ENCODE assay signal across 23 cellular contexts in the genomic region with DNA sequence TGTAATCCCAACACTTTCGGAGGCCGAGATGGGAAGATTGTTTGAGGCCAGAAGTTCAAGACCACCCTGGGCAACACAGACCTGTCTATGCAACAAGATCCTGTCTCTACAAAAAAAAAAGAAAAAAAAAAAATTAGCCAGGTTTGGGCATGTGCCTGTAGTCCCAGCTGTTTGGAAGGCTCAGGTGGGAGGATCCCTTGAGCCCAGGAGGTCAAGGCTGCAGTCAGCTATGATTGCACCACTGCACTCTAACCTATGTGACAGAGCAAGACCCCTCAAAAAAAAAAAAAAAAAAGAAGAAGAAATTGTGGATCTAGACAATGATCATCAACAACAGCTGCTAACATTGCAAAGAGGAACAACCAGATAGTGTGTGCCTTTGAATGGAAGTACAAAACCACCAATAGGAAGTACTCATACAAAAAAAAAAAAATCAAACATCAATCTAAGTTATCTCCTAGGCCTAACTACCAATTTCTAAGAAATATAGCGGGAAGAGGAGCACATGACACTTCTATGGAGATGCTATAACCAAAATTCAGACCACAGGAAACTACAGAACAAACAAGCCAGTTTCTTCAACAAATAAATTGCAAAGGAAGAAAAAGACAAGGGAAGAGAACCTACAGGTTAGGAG.
"Had no signal": no experiment of that assay in that cellular context is flagged by ENCODE, and none has a peak within 500 bp of the region (broad histone marks: within the 10 kb centered on the region; RNA-seq: fewer than 3 reads in every experiment).

No MANE protein-coding gene starts in this region.

- H3K27ac ChIP-seq: coronary artery, esophagus squamous epithelium, left ventricle myocardium inferior, sigmoid colon, thoracic aorta, upper lobe of left lung had no signal

- ATAC-seq: activated naive CD4-positive, alpha-beta T cell treated with anti-CD3 and anti-CD28 coated beads, Interleukin-2, amount 50 U/mL, for 72 hours; gastrocnemius medialis; natural killer cell; T-cell had no signal

- H3K9me3 ChIP-seq: esophagus squamous epithelium, gastrocnemius medialis, left ventricle myocardium inferior, sigmoid colon, thoracic aorta, upper lobe of left lung had no signal

- H3K9me3 Mint-ChIP-seq: activated CD4-positive, alpha-beta memory T cell treated with anti-CD3 and anti-CD28 coated beads, Interleukin-2, amount 10 ng/mL, durations not matched to agents 7 days and 5 days; natural killer cell; T-cell had no signal

- H3K4me2 ChIP-seq: smooth muscle cell had no signal

- H3K27me3 Mint-ChIP-seq: activated CD4-positive, alpha-beta memory T cell treated with anti-CD3 and anti-CD28 coated beads, Interleukin-2, amount 10 ng/mL, durations not matched to agents 7 days and 5 days; T-cell had no signal

- H3K4me3 ChIP-seq: coronary artery, esophagus squamous epithelium, gastrocnemius medialis, left ventricle myocardium inferior, sigmoid colon, smooth muscle cell, thoracic aorta, upper lobe of left lung had no signal

- H3K36me3 ChIP-seq: upper lobe of left lung had no signal

- H3K36me3 Mint-ChIP-seq: activated naive CD4-positive, alpha-beta T cell treated with anti-CD3 and anti-CD28 coated beads, Interleukin-2, amount 50 U/mL, for 72 hours; mesothelial cell of epicardium; natural killer cell; T-cell had no signal

- H3K4me1 ChIP-seq: upper lobe of left lung had no signal

- H3K27ac Mint-ChIP-seq: activated CD4-positive, alpha-beta memory T cell treated with anti-CD3 and anti-CD28 coated beads, Interleukin-2, amount 10 ng/mL, durations not matched to agents 7 days and 5 days; endodermal cell; mesothelial cell of epicardium; natural killer cell; progenitor cell of endocrine pancreas had no signal

- H3K4me1 Mint-ChIP-seq: endodermal cell, natural killer cell had no signal

- H3K4me3 Mint-ChIP-seq: activated CD4-positive, alpha-beta memory T cell treated with anti-CD3 and anti-CD28 coated beads, Interleukin-2, amount 10 ng/mL, durations not matched to agents 7 days and 5 days; endodermal cell; mesothelial cell of epicardium; natural killer cell; T-cell had no signal

- DNase-seq: activated CD4-positive, alpha-beta memory T cell treated with anti-CD3 and anti-CD28 coated beads, Interleukin-2, amount 10 ng/mL, durations not matched to agents 7 days and 5 days; activated CD4-positive, alpha-beta T cell treated with anti-CD3 and anti-CD28 coated beads for 4 hours; activated CD4-positive, CD25-positive, alpha-beta regulatory T cell; activated gamma-delta T cell; central memory CD4-positive, alpha-beta T cell; endodermal cell; esophagus squamous epithelium; gastrocnemius medialis; hypothalamus; left ventricle myocardium inferior; natural killer cell; retina; sigmoid colon; stimulated activated CD4-positive, alpha-beta T cell treated with anti-CD3 and anti-CD28 coated beads, Interleukin-4, amount 100 ng/mL, for 1 hour; stimulated activated naive CD4-positive, alpha-beta T cell treated with Interleukin-2 at 50 U/mL for 16 hours; T-cell; upper lobe of left lung had no signal

- H3K27me3 ChIP-seq: esophagus squamous epithelium, gastrocnemius medialis, sigmoid colon, upper lobe of left lung had no signal
